11 cellular contexts compared by ENCODE assay signal in genomic region chr12:111426341-111427185, GRCh38. TPM values are rescaled to one million over a fixed set of nuclear protein-coding genes. Genes with fewer than 3 reads are reported as not detected.
DNase-seq lines count a peak whose midpoint lies in the region; ATAC-seq, FAIRE-seq and TF ChIP-seq lines count a peak whose summit lies in the region.
"Had no signal": no experiment of that assay in that cellular context is flagged by ENCODE, and none has a peak within 500 bp of the region (broad histone marks: within the 10 kb centered on the region; RNA-seq: fewer than 3 reads in every experiment).

No MANE protein-coding gene starts in this region.

- H3K27ac Mint-ChIP-seq in naive thymus-derived CD8-positive, alpha-beta T cell, result peak overlapping the region; percentile 81 to 93 (median 89)

- H3K9ac ChIP-seq in K562 (ENCODE audit: insufficient read depth in 1 of 2, low read depth in 2 of 2, low read length in 2 of 2), result no peak overlapping the region

- H3K27me3 Mint-ChIP-seq in naive thymus-derived CD8-positive, alpha-beta T cell, result no peaks in the 10 kb centered on the region

- no TSS peak for BruUV-seq in K562 (replicated peaks; lab: Mats Ljungman, UMichigan)

- no peak for TF ChIP-seq EP300 in K562 (IDR thresholded peaks at IDR 0.05; ENCODE audit: low read length)

- H3K36me3 ChIP-seq in K562 (ENCODE audit: control insufficient read depth, insufficient read depth, low read length), result peaks cover 71% of the 10 kb centered on the region

- TF ChIP-seq RAD21 in K562 (CRISPR knock-in tag; conservative IDR thresholded peaks at IDR 0.05 in 1 of 2, IDR thresholded peaks at IDR 0.05 in 1 of 2), result no peak

- 91% methylated on average over 10 of the region's 11 CpGs for WGBS in K562 (ENCODE audit: insufficient coverage, low coverage, missing lambda C conversion rate)

- H3K4me1 ChIP-seq in K562 (replicated peaks in 1 of 2; ENCODE audit: control insufficient read depth in 2 of 2, insufficient read depth in 2 of 2, low read length in 2 of 2), result peaks cover 6 to 45% of the 10 kb centered on the region in 2 experiments

- H3K4me3 ChIP-seq in NB4 (ENCODE audit: low read depth, low read length) (no peak overlapping the region), K562 (no peak overlapping the region)

- TF ChIP-seq POLR2A in NB4 (IDR thresholded peaks at IDR 0.05; ENCODE audit: extremely low read depth, insufficient read length) (no peak), K562 (conservative IDR thresholded peaks at IDR 0.05) (no peak)

- FAIRE-seq in K562 (lab: Jason Lieb, UNC), result no peak

- CTCF ChIA-PET in K562 (lab: Yijun Ruan, JAX; ENCODE audit: low intra/inter-chr PET ratio), result no interaction called here

- H3K9me3 ChIP-seq in K562 (replicated peaks; ENCODE audit: control insufficient read depth, insufficient read depth, low read depth, low read length), result no peaks in the 10 kb centered on the region

- H3K27me3 ChIP-seq in K562 (ENCODE audit: control insufficient read depth in 2 of 2, insufficient read depth in 2 of 2, low read length in 2 of 2), result no peaks in the 10 kb centered on the region

- peaks cover 0 to 16% (median 0%) of the 10 kb centered on the region in 3 donors for H3K36me3 Mint-ChIP-seq in naive thymus-derived CD8-positive, alpha-beta T cell

- H3K9me1 ChIP-seq in K562 (ENCODE audit: control insufficient read depth, insufficient read depth, low read length), result peaks cover 8% of the 10 kb centered on the region

- H2AFZ ChIP-seq in K562 (ENCODE audit: low read depth, low read length), result no peak overlapping the region

- H3K27ac ChIP-seq in K562 (ENCODE audit: extremely low read depth, low read depth, low read length), result no peak overlapping the region

- intact Hi-C loops in K562 (cut with micrococcal nuclease), result no loop called here

- peak overlapping the region in 9 of 10 donors; percentile 27 to 78 (median 58) for H3K4me3 Mint-ChIP-seq in naive thymus-derived CD8-positive, alpha-beta T cell

- in situ Hi-C loops in K562 (cut with MboI), result no loop called here

- H3K4me1 Mint-ChIP-seq in naive thymus-derived CD8-positive, alpha-beta T cell, result peaks cover 43 to 77% (median 72%) of the 10 kb centered on the region in 4 donors

- peaks cover 50% of the 10 kb centered on the region for H4K20me1 ChIP-seq in K562 (replicated peaks; ENCODE audit: control insufficient read depth, insufficient read depth, low read length)

- ATAC-seq in K562 (no peak), GM19397 (IDR thresholded peaks at IDR 0.05; ENCODE audit: unreplicated experiment) (no peak), GM18909 (IDR thresholded peaks at IDR 0.05; ENCODE audit: poor library complexity, unreplicated experiment) (no peak)
- ATAC-seq in naive thymus-derived CD8-positive, alpha-beta T cell, result peak; percentile 27 to 33

- H3K4me2 ChIP-seq in K562 (ENCODE audit: insufficient read depth, low read length), result no peak overlapping the region

- H3K79me2 ChIP-seq in K562 (ENCODE audit: control insufficient read depth, insufficient read depth, low read length), result peaks cover 94% of the 10 kb centered on the region

- H3K9me3 Mint-ChIP-seq in naive thymus-derived CD8-positive, alpha-beta T cell, result no peaks in the 10 kb centered on the region

- POLR2A ChIA-PET in K562 (lab: Yijun Ruan, JAX), result interaction anchor here (1.7 to 4.7 kb wide), 3 partner anchors 9 to 17 kb away, joined by 5 to 24 read pairs (median 11); no protein-coding TSS in a partner anchor
- POLR2A ChIA-PET in naive thymus-derived CD8-positive, alpha-beta T cell (lab: Charles Lee), result interaction anchor here (1.9 to 9.6 kb wide), 3 partner anchors 9 to 18 kb away, joined by 10 to 106 read pairs (median 22); partner anchors contain the start of gene SH2B3

- DNase-seq in EL (peak; percentile 69), NB4 (ENCODE audit: low read depth) (peak; percentile 67), K562 (ENCODE audit: extremely low read depth in 1 of 4, low spot score in 3 of 4) (no peak), HK-2 (ENCODE audit: unreplicated experiment) (no peak), iPS-NIHi7 (ENCODE audit: extremely low spot score) (no peak)
- no peak for DNase-seq in naive thymus-derived CD8-positive, alpha-beta T cell
- DNase-seq: islet precursor cell, NCI-H1694, RPMI8226 had no signal

- TF ChIP-seq CTCF in NB4 (IDR thresholded peaks at IDR 0.05; ENCODE audit: low read depth, low read length), result no peak
- TF ChIP-seq CTCF in K562 (IDR thresholded peaks at IDR 0.05 in 2 of 3, conservative IDR thresholded peaks at IDR 0.05 in 1 of 3; ENCODE audit: insufficient read depth in 2 of 3, low read depth in 1 of 3, low read length in 3 of 3), result no peak

TF ChIP-seq in K562, 482 proteins besides CTCF, POLR2A, EP300 and RAD21 (continues in another document):
- no peak for TF ChIP-seq TCF7L2 (IDR thresholded peaks at IDR 0.05; ENCODE audit: low read depth, low read length)
- no peak for TF ChIP-seq POLR2G (IDR thresholded peaks at IDR 0.05; ENCODE audit: low read depth, low read length)
- TF ChIP-seq FOXP4 (CRISPR knock-in tag; IDR thresholded peaks at IDR 0.05; ENCODE audit: borderline replicate concordance), result no peak
- no peak for TF ChIP-seq ZNF766 (CRISPR knock-in tag; conservative IDR thresholded peaks at IDR 0.05)
- TF ChIP-seq BCOR (IDR thresholded peaks at IDR 0.05), result peak; percentile 71
- TF ChIP-seq ADNP (tag; IDR thresholded peaks at IDR 0.05), result peak; percentile 73; the same call in 1 of the 2 replicates
- no peak for TF ChIP-seq KDM2B (CRISPR knock-in tag; IDR thresholded peaks at IDR 0.05)
- TF ChIP-seq OTX1 (CRISPR knock-in tag; IDR thresholded peaks at IDR 0.05), result no peak
- TF ChIP-seq, protein P1, sequence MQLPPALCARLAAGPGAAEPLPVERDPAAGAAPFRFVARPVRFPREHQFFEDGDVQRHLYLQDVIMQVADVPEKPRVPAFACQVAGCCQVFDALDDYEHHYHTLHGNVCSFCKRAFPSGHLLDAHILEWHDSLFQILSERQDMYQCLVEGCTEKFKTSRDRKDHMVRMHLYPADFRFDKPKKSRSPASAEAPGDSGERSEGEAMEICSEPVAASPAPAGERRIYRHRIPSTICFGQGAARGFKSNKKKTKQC (CRISPR knock-in tag; IDR thresholded peaks at IDR 0.05), result no peak
- TF ChIP-seq ZNF311 (CRISPR knock-in tag; IDR thresholded peaks at IDR 0.05), result no peak

RNA-seq across cellular contexts. Expression of gene SH2B3, which starts 20.8 kb away (rescaled TPM):
- 50.2 and 69.6 TPM in 2 replicates for total RNA-seq in K562 (2011; cell fraction: chromatin; rRNA removed; ENCODE audit: low replicate concordance)
- total RNA-seq in K562 (2011; cell fraction: nucleolus; rRNA removed), result 38.4 and 40.4 TPM in 2 replicates
- 52.1 and 86.9 TPM in 2 replicates for total RNA-seq in K562 (2011; cell fraction: nucleoplasm; rRNA removed)
- total RNA-seq in K562 (2014; rRNA removed), result 46.7 and 52.0 TPM in 2 replicates
- total RNA-seq in K562 (2014; rRNA removed; fragmentation: Illumina TruSeq; extraction: Trizol), result 37.4 and 46.7 TPM in 2 replicates
- 22.9 and 23.4 TPM in 2 replicates for total RNA-seq in K562 (2015; rRNA removed; fragmentation: Illumina TruSeq; extraction: Trizol)
- 63.8 and 75.3 TPM in 2 replicates for total RNA-seq in K562 (2021)
- 28.2 and 32.5 TPM in 2 replicates for polyA plus RNA-seq in K562 (2011; rRNA removed)
- polyA plus RNA-seq in K562 (2011; cell fraction: cytosol; rRNA removed), result 33.3 and 57.9 TPM in 2 replicates
- 25.5 and 39.5 TPM in 2 replicates for polyA plus RNA-seq in K562 (2011; cell fraction: nucleus; rRNA removed)
- 29.2 and 33.2 TPM in 2 replicates for polyA plus RNA-seq in K562 (2012)
- 59.9 and 64.4 TPM in 2 replicates for polyA plus RNA-seq in K562 (2014; fragmentation: Illumina TruSeq; extraction: Trizol)
- 10 to 100 TPM; 10.8 to 14.3 TPM for polyA plus RNA-seq in K562 (2014; fragmentation: Nextera tagmentation; extraction: Ambion mirVana)
- polyA plus RNA-seq in K562 (2014; rRNA removed), result 38.6 and 41.3 TPM in 2 replicates
- 22.2 and 28.8 TPM in 2 replicates for polyA minus RNA-seq in K562 (2011; rRNA and poly(A)+ RNA removed)
- polyA minus RNA-seq in K562 (2011; cell fraction: cytosol; rRNA and poly(A)+ RNA removed), result 40.8 and 46.0 TPM in 2 replicates
- polyA minus RNA-seq in K562 (2011; cell fraction: nucleus; rRNA and poly(A)+ RNA removed), result 10.2 and 14.4 TPM in 2 replicates
- total RNA-seq in naive thymus-derived CD8-positive, alpha-beta T cell, result 10 to 100 TPM; 12.5 to 12.8 TPM
- polyA plus RNA-seq in naive thymus-derived CD8-positive, alpha-beta T cell, result 1 to 10 TPM; 2.1 to 5.3 (median 3.2) TPM

RNA-seq across cellular contexts. Expression of gene PHETA1, which starts 57.7 kb away (rescaled TPM):
- total RNA-seq in K562 (2011; cell fraction: chromatin; rRNA removed; ENCODE audit: low replicate concordance), result 4.2 and 14.8 TPM in 2 replicates
- total RNA-seq in K562 (2011; cell fraction: nucleolus; rRNA removed), result 14.1 and 15.7 TPM in 2 replicates
- total RNA-seq in K562 (2011; cell fraction: nucleoplasm; rRNA removed), result 6.2 and 8.2 TPM in 2 replicates
- total RNA-seq in K562 (2014; rRNA removed) (6.2 and 8.0 TPM in 2 replicates), K562 (2014; rRNA removed; fragmentation: Illumina TruSeq; extraction: Trizol) (1.3 and 1.5 TPM in 2 replicates), K562 (2015; rRNA removed; fragmentation: Illumina TruSeq; extraction: Trizol) (3.0 and 3.5 TPM in 2 replicates), K562 (2021) (8.9 and 12.4 TPM in 2 replicates)
- polyA plus RNA-seq in K562 (2011; rRNA removed) (2.2 and 2.5 TPM in 2 replicates), K562 (2014; fragmentation: Illumina TruSeq; extraction: Trizol) (3.4 and 5.7 TPM in 2 replicates), K562 (2014; fragmentation: Nextera tagmentation; extraction: Ambion mirVana) (under 1 TPM; 0.03 to 0.17 TPM), K562 (2014; rRNA removed) (6.9 and 7.2 TPM in 2 replicates)
- 2.8 and 8.2 TPM in 2 replicates for polyA plus RNA-seq in K562 (2011; cell fraction: cytosol; rRNA removed)
- 6.7 and 12.1 TPM in 2 replicates for polyA plus RNA-seq in K562 (2011; cell fraction: nucleus; rRNA removed)
- 6.0 and 7.5 TPM in 2 replicates for polyA plus RNA-seq in K562 (2012)
- polyA minus RNA-seq in K562 (2011; rRNA and poly(A)+ RNA removed), result 0.84 and 1.5 TPM in 2 replicates
- polyA minus RNA-seq in K562 (2011; cell fraction: cytosol; rRNA and poly(A)+ RNA removed), result 2.2 and 4.1 TPM in 2 replicates
- 3.6 and 4.3 TPM in 2 replicates for polyA minus RNA-seq in K562 (2011; cell fraction: nucleus; rRNA and poly(A)+ RNA removed)
- total RNA-seq in naive thymus-derived CD8-positive, alpha-beta T cell, result 1 to 10 TPM; 3.0 to 3.8 TPM
- polyA plus RNA-seq in naive thymus-derived CD8-positive, alpha-beta T cell, result 1 to 10 TPM in 2 of 3 donors, under 1 TPM in 1; 0.11 to 1.5 (median 1.3) TPM

Comparison
In these comparisons a context has a peak if more than half of its experiments do, and no peak if none do; other contexts are left out.
1. DNase-seq: peak in EL (single experiment) and NB4 (single experiment); none in K562 (0 of 4), naive thymus-derived CD8-positive, alpha-beta T cell (0 of 10), HK-2 (single experiment) and iPS-NIHi7 (single experiment).
2. ATAC-seq: peak in naive thymus-derived CD8-positive, alpha-beta T cell (2 of 2); none in K562 (single experiment), GM19397 (single experiment) and GM18909 (single experiment).